In the genomic region with DNA sequence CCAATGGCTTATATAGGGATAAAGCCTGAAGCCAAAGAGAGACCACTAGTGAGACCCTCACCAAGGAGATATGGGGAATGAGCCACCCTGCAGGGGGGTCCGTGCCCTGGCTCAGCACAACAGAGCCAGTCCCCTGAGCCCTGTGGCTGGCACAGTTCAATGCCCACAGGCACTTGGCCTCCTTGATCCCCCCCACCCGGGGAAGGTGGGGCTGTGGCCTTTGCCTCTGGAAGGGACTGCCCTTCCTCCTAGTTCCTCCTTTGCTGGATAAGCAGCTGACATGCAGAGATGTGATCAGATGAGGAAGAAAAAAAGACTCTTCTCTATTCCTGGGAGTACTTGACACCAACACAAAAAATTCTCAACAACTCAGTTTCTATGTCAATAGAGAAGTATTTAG, we compare ENCODE assay signal across 13 cellular contexts. TPM values are rescaled to one million over a fixed set of nuclear protein-coding genes. Genes with fewer than 3 reads are reported as not detected.
DNase-seq lines count a peak whose midpoint lies in the region; ATAC-seq and TF ChIP-seq lines count a peak whose summit lies in the region.
"Had no signal": no experiment of that assay in that cellular context is flagged by ENCODE, and none has a peak within 500 bp of the region (broad histone marks: within the 10 kb centered on the region; RNA-seq: fewer than 3 reads in every experiment).

No MANE protein-coding gene starts in this region.

- peaks cover 6% of the 10 kb centered on the region; the same call in 1 of the 2 replicates for H3K79me2 ChIP-seq in PC-3 (ENCODE audit: low read length)
- H3K79me2 ChIP-seq in fibroblast of lung (ENCODE audit: control insufficient read depth, insufficient read depth, low read length), result no peaks in the 10 kb centered on the region

- H3K9me3 ChIP-seq in PC-3 (ENCODE audit: low read length), result no peaks in the 10 kb centered on the region
- H3K9me3 ChIP-seq in fibroblast of lung (ENCODE audit: control insufficient read depth, insufficient read depth, low read depth, low read length), result no peaks in the 10 kb centered on the region
- H3K9me3 ChIP-seq in CD4-positive, alpha-beta T cell (ENCODE audit: control insufficient read depth, low read length), result no peaks in the 10 kb centered on the region
- H3K9me3 ChIP-seq in vagina, result no peaks in the 10 kb centered on the region

- no peak for TF ChIP-seq POLR2A in vagina (IDR thresholded peaks at IDR 0.05)

- H3K9me3 Mint-ChIP-seq in osteocyte (ENCODE audit: unreplicated experiment), result no peaks in the 10 kb centered on the region
- H3K9me3 Mint-ChIP-seq in CD4-positive, alpha-beta T cell, result no peaks in the 10 kb centered on the region
- H3K9me3 Mint-ChIP-seq: activated CD8-positive, alpha-beta T cell treated with anti-CD3 and anti-CD28 coated beads for 36 hours had no signal

- H3K36me3 Mint-ChIP-seq in osteocyte (ENCODE audit: unreplicated experiment), result peaks cover 1% of the 10 kb centered on the region
- H3K36me3 Mint-ChIP-seq in CD4-positive, alpha-beta T cell (ENCODE audit: low read depth), result no peaks in the 10 kb centered on the region

- peak overlapping the region; percentile 46 for H3K27ac ChIP-seq in PC-3 (ENCODE audit: low read length)
- peak overlapping the region; percentile 50 for H3K27ac ChIP-seq in fibroblast of lung (ENCODE audit: insufficient read depth, low read length)
- H3K27ac ChIP-seq in CD4-positive, alpha-beta T cell (ENCODE audit: low read depth, low read length), result no peak overlapping the region
- no peak overlapping the region for H3K27ac ChIP-seq in vagina

- no peak overlapping the region for H3K4me2 ChIP-seq in PC-3 (ENCODE audit: low read length)
- H3K4me2 ChIP-seq in fibroblast of lung (ENCODE audit: extremely low read depth, insufficient read depth, low read length), result no peak overlapping the region

- peaks cover 16% of the 10 kb centered on the region for H3K4me1 ChIP-seq in PC-3 (ENCODE audit: insufficient read depth, low read length)
- H3K4me1 ChIP-seq in fibroblast of lung (ENCODE audit: control insufficient read depth, extremely low read depth, insufficient read depth, low read length), result peaks cover 13% of the 10 kb centered on the region
- no peaks in the 10 kb centered on the region for H3K4me1 ChIP-seq in vagina

- peaks cover 23% of the 10 kb centered on the region for H3K4me1 Mint-ChIP-seq in osteocyte (ENCODE audit: unreplicated experiment)
- H3K4me1 Mint-ChIP-seq in CD4-positive, alpha-beta T cell (ENCODE audit: low read depth), result no peaks in the 10 kb centered on the region

- H3K27me3 ChIP-seq in PC-3 (ENCODE audit: low read length) (no peaks in the 10 kb centered on the region), fibroblast of lung (ENCODE audit: control insufficient read depth, insufficient read depth, low read length) (no peaks in the 10 kb centered on the region), vagina (no peaks in the 10 kb centered on the region)
- no peaks in the 10 kb centered on the region for H3K27me3 ChIP-seq in CD4-positive, alpha-beta T cell (ENCODE audit: control insufficient read depth, insufficient read depth, low read length)

- H2AFZ ChIP-seq in PC-3 (ENCODE audit: low read length) (no peak overlapping the region), fibroblast of lung (ENCODE audit: low read length) (no peak overlapping the region)

- CTCF ChIA-PET in PC-3 (lab: Charles Lee), result interaction anchor here (1.1 kb wide), 1 partner anchor 19 kb away, joined by 4 read pairs; no protein-coding TSS in a partner anchor
- CTCF ChIA-PET in CD4-positive, alpha-beta T cell (lab: Charles Lee), result no interaction called here

- H4K20me1 ChIP-seq in PC-3 (ENCODE audit: low read length) (no peaks in the 10 kb centered on the region), fibroblast of lung (ENCODE audit: control insufficient read depth, extremely low read depth, insufficient read depth, low read length) (no peaks in the 10 kb centered on the region)

- intact Hi-C loops in PC-3 (cut with micrococcal nuclease), result no loop called here
- intact Hi-C loops in CD4-positive, alpha-beta T cell (cut with DNase I, micrococcal nuclease), result no loop called here
- intact Hi-C loops in vagina (cut with DNase I), result no loop called here

- POLR2A ChIA-PET in PC-3 (lab: Charles Lee; ENCODE audit: unreplicated experiment), result interaction anchor here (0.7 to 0.8 kb wide), 2 partner anchors 38 to 73 kb away, joined by 3 to 4 read pairs; no protein-coding TSS in a partner anchor
- POLR2A ChIA-PET in CD4-positive, alpha-beta T cell (lab: Charles Lee), result no interaction called here

- no peaks in the 10 kb centered on the region for H3F3A ChIP-seq in PC-3 (ENCODE audit: low read length, unreplicated experiment)

- DNase-seq in Caki2 (ENCODE audit: low read depth) (peak; percentile 25), PC-3 (no peak), fibroblast of lung (ENCODE audit: low read depth in 2 of 2) (no peak), osteocyte (ENCODE audit: extremely low spot score, unreplicated experiment) (no peak), vagina (ENCODE audit: extremely low spot score in 2 of 2) (no peak), islet precursor cell (no peak), HuH-7 (ENCODE audit: low spot score) (no peak)
- no peak for DNase-seq in CD4-positive, alpha-beta T cell
- DNase-seq: activated CD8-positive, alpha-beta T cell treated with anti-CD3 and anti-CD28 coated beads for 36 hours; activated naive CD4-positive, alpha-beta T cell; NCI-H187; retina; T-helper 9 cell had no signal

- in situ Hi-C loops in Caki2 (cut with HindIII; ENCODE audit: low pct_unique_long_range_greater_than_20kb, low sequenced_read_pairs), result no loop called here

- H3K4me3 ChIP-seq in PC-3 (ENCODE audit: low read length) (no peak overlapping the region), fibroblast of lung (replicated peaks in 1 of 4; ENCODE audit: control extremely low read depth in 1 of 4, insufficient read depth in 1 of 4, low read depth in 3 of 4, low read length in 4 of 4) (no peak overlapping the region), vagina (no peak overlapping the region)

- H3K36me3 ChIP-seq in PC-3 (ENCODE audit: low read depth, low read length) (no peaks in the 10 kb centered on the region), fibroblast of lung (ENCODE audit: control insufficient read depth, insufficient read depth, low read length) (no peaks in the 10 kb centered on the region), vagina (no peaks in the 10 kb centered on the region)

- H3K27me3 Mint-ChIP-seq in osteocyte (ENCODE audit: unreplicated experiment), result no peaks in the 10 kb centered on the region
- no peaks in the 10 kb centered on the region for H3K27me3 Mint-ChIP-seq in CD4-positive, alpha-beta T cell
- H3K27me3 Mint-ChIP-seq: activated CD8-positive, alpha-beta T cell treated with anti-CD3 and anti-CD28 coated beads for 36 hours had no signal

- no peak overlapping the region for H3K4me3 Mint-ChIP-seq in osteocyte (ENCODE audit: unreplicated experiment)
- no peak overlapping the region for H3K4me3 Mint-ChIP-seq in CD4-positive, alpha-beta T cell
- H3K4me3 Mint-ChIP-seq: activated CD8-positive, alpha-beta T cell treated with anti-CD3 and anti-CD28 coated beads for 36 hours had no signal

- no peaks in the 10 kb centered on the region for H3K9me2 ChIP-seq in PC-3 (replicated peaks; ENCODE audit: low read length)

- ATAC-seq in PC-3, result no peak
- no peak for ATAC-seq in CD4-positive, alpha-beta T cell (ENCODE audit: poor library complexity)
- ATAC-seq: activated CD8-positive, alpha-beta T cell treated with anti-CD3 and anti-CD28 coated beads for 36 hours had no signal

- peak overlapping the region; percentile 45 for H3K27ac Mint-ChIP-seq in osteocyte (ENCODE audit: unreplicated experiment)
- no peak overlapping the region for H3K27ac Mint-ChIP-seq in CD4-positive, alpha-beta T cell
- H3K27ac Mint-ChIP-seq: activated CD8-positive, alpha-beta T cell treated with anti-CD3 and anti-CD28 coated beads for 36 hours had no signal

- no peak for TF ChIP-seq CTCF in PC-3 (conservative IDR thresholded peaks at IDR 0.05; ENCODE audit: low read depth, low read length)
- TF ChIP-seq CTCF in fibroblast of lung (conservative IDR thresholded peaks at IDR 0.05 in 1 of 2, IDR thresholded peaks at IDR 0.05 in 1 of 2; ENCODE audit: low read depth in 1 of 2, low read length in 2 of 2), result no peak
- TF ChIP-seq CTCF in osteocyte (IDR thresholded peaks at IDR 0.05), result no peak
- TF ChIP-seq CTCF in CD4-positive, alpha-beta T cell (IDR thresholded peaks at IDR 0.05), result no peak
- TF ChIP-seq CTCF in vagina (IDR thresholded peaks at IDR 0.05), result no peak

- BruUV-seq in PC-3 (replicated peaks; lab: Mats Ljungman, UMichigan), result no TSS peak

- H3K9ac ChIP-seq in PC-3 (ENCODE audit: low read length) (no peak overlapping the region), fibroblast of lung (ENCODE audit: insufficient read depth, low read length) (no peak overlapping the region)

RNA-seq across cellular contexts. Expression of a gene that starts 19.9 kb away (rescaled TPM):
- total RNA-seq in Caki2 (2014; rRNA removed; shearing (Covaris generic); ENCODE audit: low replicate concordance), result 14.6 and 16.2 TPM in 2 replicates
- total RNA-seq in PC-3 (2014; rRNA removed) (43.2 and 45.6 TPM in 2 replicates), fibroblast of lung (10.8 and 18.8 TPM in 2 replicates), osteocyte (43.2 and 44.7 TPM in 2 replicates), vagina (56.0 TPM)
- 37.5 and 38.1 TPM in 2 replicates for polyA plus RNA-seq in fibroblast of lung
- polyA plus RNA-seq in fibroblast of lung (2012), result 27.5 and 28.0 TPM in 2 replicates
- 48.4 and 128 TPM in 2 replicates for polyA minus RNA-seq in fibroblast of lung (ENCODE audit: low replicate concordance)
- total RNA-seq in CD4-positive, alpha-beta T cell, result 1 to 10 TPM; 1.2 to 1.3 TPM

Comparison
In these comparisons a context has a peak if more than half of its experiments do, and no peak if none do; other contexts are left out.
1. H3K27ac ChIP-seq: peak in PC-3 (single experiment) and fibroblast of lung (single experiment); none in CD4-positive, alpha-beta T cell (single experiment) and vagina (single experiment).